In genomic region chr2:187658952-187659525, GRCh38 we compare ENCODE assay signal across 10 cellular contexts.
DNase-seq lines count a peak whose midpoint lies in the region; ATAC-seq, FAIRE-seq and TF ChIP-seq lines count a peak whose summit lies in the region.
"Had no signal": no experiment of that assay in that cellular context is flagged by ENCODE, and none has a peak within 500 bp of the region (broad histone marks: within the 10 kb centered on the region; RNA-seq: fewer than 3 reads in every experiment).

No MANE protein-coding gene starts in this region.

- H3K9me3 Mint-ChIP-seq in nephron, result peaks cover 11% of the 10 kb centered on the region
- H3K9me3 Mint-ChIP-seq: activated naive CD8-positive, alpha-beta T cell treated with anti-CD3 and anti-CD28 coated beads, Interleukin-2, amount 10 ng/mL, durations not matched to agents 7 days and 5 days had no signal

- no peaks in the 10 kb centered on the region for H3K9me3 ChIP-seq in GM12878 (replicated peaks; ENCODE audit: control insufficient read depth, insufficient read depth, low read length)

- TF ChIP-seq CTCF in GM12873 (IDR thresholded peaks at IDR 0.05; ENCODE audit: insufficient read depth, low read depth, low read length, missing control alignments), result peak; percentile 47
- peak; percentile 11 to 23 (median 17); a peak in 2 of 6 replicates for TF ChIP-seq CTCF in GM12878 (IDR thresholded peaks at IDR 0.05 in 2 of 3, conservative IDR thresholded peaks at IDR 0.05 in 1 of 3; ENCODE audit: control insufficient read depth in 2 of 3, extremely low read depth in 1 of 3, insufficient read depth in 1 of 3, low read depth in 3 of 3, low read length in 3 of 3)
- TF ChIP-seq CTCF in nephron (IDR thresholded peaks at IDR 0.05; ENCODE audit: unreplicated experiment in 3 of 3), result peak; percentile 29 to 40 (median 30)

- SMC1A ChIA-PET in GM12878 (lab: Charles Lee; ENCODE audit: uncharacterized antibody, unreplicated experiment), result no interaction called here

- H3K9ac ChIP-seq in GM12878 (ENCODE audit: control insufficient read depth, insufficient read depth, low read length), result no peak overlapping the region

- H3K79me2 ChIP-seq in GM12878 (ENCODE audit: control insufficient read depth, insufficient read depth, low read length), result no peaks in the 10 kb centered on the region

- H3K4me1 ChIP-seq in GM12878 (ENCODE audit: control insufficient read depth, insufficient read depth, low read length), result no peaks in the 10 kb centered on the region

- 0 out of 2 replicates have a peak, but pooled peaks have one; percentile 22 for TF ChIP-seq RAD21 in GM12878 (IDR thresholded peaks at IDR 0.05; ENCODE audit: insufficient read depth, low read depth, low read length)

- no peak overlapping the region for H2AFZ ChIP-seq in GM12878 (ENCODE audit: control insufficient read depth, low read depth, low read length)

- intact Hi-C loops in GM12878 (cut with micrococcal nuclease; ENCODE audit: unreplicated experiment), result no loop called here

- in situ Hi-C loops in GM12878 (cut with MboI), result no loop called here

- no peak for FAIRE-seq in GM12878 (lab: Jason Lieb, UNC)

- TF ChIP-seq POLR2A in GM12878 (IDR thresholded peaks at IDR 0.05; ENCODE audit: low read depth, low read length), result no peak

- ATAC-seq in HG03565 (IDR thresholded peaks at IDR 0.05; ENCODE audit: unreplicated experiment), result peak; percentile 53
- ATAC-seq in GM12878, result peak; percentile 64

- no peak overlapping the region for H3K4me3 Mint-ChIP-seq in nephron
- H3K4me3 Mint-ChIP-seq: activated naive CD8-positive, alpha-beta T cell treated with anti-CD3 and anti-CD28 coated beads, Interleukin-2, amount 10 ng/mL, durations not matched to agents 7 days and 5 days; naive B cell had no signal

- CTCF ChIA-PET in GM12878 (lab: Yijun Ruan, JAX), result interaction anchor here (0.7 to 0.8 kb wide), 2 partner anchors 185 to 1295 kb away, joined by 3 read pairs; no protein-coding TSS in a partner anchor

- no peak for TF ChIP-seq EP300 in GM12878 (IDR thresholded peaks at IDR 0.05; ENCODE audit: borderline replicate concordance in 1 of 2, control insufficient read depth in 1 of 2, low read depth in 2 of 2, low read length in 2 of 2)

- RAD21 ChIA-PET in GM12878 (lab: Charles Lee; ENCODE audit: unreplicated experiment), result interaction anchor here (1.6 kb wide), 1 partner anchor 78 kb away, joined by 5 read pairs; no protein-coding TSS in a partner anchor

- WGBS in GM12878 (ENCODE audit: insufficient coverage, insufficient replicate concordance, low lambda C conversion rate, missing lambda C conversion rate), result 23% methylated on average over 5 of the region's 5 CpGs

- DNase-seq in GM12878 (ENCODE audit: low read depth, low spot score), result no peak
- no peak for DNase-seq in Ammon's horn (ENCODE audit: low spot score)
- DNase-seq in NCI-H2196 treated with DMSO at 0.1 percent for 48 hours (lab: John Stamatoyannopoulos, UW; ENCODE audit: unreplicated experiment), result no peak
- no peak for DNase-seq in T-helper 1 cell
- no peak for DNase-seq in stimulated activated CD8-positive, alpha-beta memory T cell treated with anti-CD3 and anti-CD28 coated beads, Interleukin-4, amount 100 ng/mL, for 48 hours
- DNase-seq: activated naive CD8-positive, alpha-beta T cell treated with anti-CD3 and anti-CD28 coated beads, Interleukin-2, amount 10 ng/mL, durations not matched to agents 7 days and 5 days; naive B cell had no signal

- no peaks in the 10 kb centered on the region for H3K36me3 Mint-ChIP-seq in nephron (ENCODE audit: low read depth)
- H3K36me3 Mint-ChIP-seq: activated naive CD8-positive, alpha-beta T cell treated with anti-CD3 and anti-CD28 coated beads, Interleukin-2, amount 10 ng/mL, durations not matched to agents 7 days and 5 days; naive B cell had no signal

- H3K4me1 Mint-ChIP-seq in nephron, result no peaks in the 10 kb centered on the region
- H3K4me1 Mint-ChIP-seq: activated naive CD8-positive, alpha-beta T cell treated with anti-CD3 and anti-CD28 coated beads, Interleukin-2, amount 10 ng/mL, durations not matched to agents 7 days and 5 days; naive B cell had no signal

- no peak overlapping the region for H3K27ac ChIP-seq in GM12878 (ENCODE audit: control insufficient read depth, insufficient read depth)

- POLR2A ChIA-PET in GM12878 (lab: Charles Lee), result no interaction called here

- no TSS peak for BruUV-seq in GM12878 (replicated peaks; lab: Mats Ljungman, UMichigan)

- no peak overlapping the region for H3K4me3 ChIP-seq in GM12878

- no peaks in the 10 kb centered on the region for H4K20me1 ChIP-seq in GM12878 (ENCODE audit: control insufficient read depth, insufficient read depth)

- no peaks in the 10 kb centered on the region for H3K36me3 ChIP-seq in GM12878 (ENCODE audit: control insufficient read depth in 2 of 2, insufficient read depth in 2 of 2, low read length in 1 of 2)

- no peak overlapping the region for H3K4me2 ChIP-seq in GM12878 (ENCODE audit: control insufficient read depth, insufficient read depth)

- H3K27me3 ChIP-seq in GM12878 (replicated peaks in 1 of 2; ENCODE audit: control insufficient read depth in 2 of 2, insufficient read depth in 2 of 2, low read length in 1 of 2), result no peaks in the 10 kb centered on the region

- H3K27ac Mint-ChIP-seq in nephron, result no peak overlapping the region
- H3K27ac Mint-ChIP-seq: activated naive CD8-positive, alpha-beta T cell treated with anti-CD3 and anti-CD28 coated beads, Interleukin-2, amount 10 ng/mL, durations not matched to agents 7 days and 5 days; naive B cell had no signal

- H3K27me3 Mint-ChIP-seq in nephron (ENCODE audit: low read depth), result peaks cover 4% of the 10 kb centered on the region
- H3K27me3 Mint-ChIP-seq: activated naive CD8-positive, alpha-beta T cell treated with anti-CD3 and anti-CD28 coated beads, Interleukin-2, amount 10 ng/mL, durations not matched to agents 7 days and 5 days; naive B cell had no signal

TF ChIP-seq in GM12878, 131 proteins besides CTCF, POLR2A, EP300 and RAD21:
- TF ChIP-seq JUND (IDR thresholded peaks at IDR 0.05; ENCODE audit: low read depth, low read length) (no peak), MEF2A (IDR thresholded peaks at IDR 0.05; ENCODE audit: insufficient read depth, low read depth, low read length) (no peak), ZBTB40 (IDR thresholded peaks at IDR 0.05; ENCODE audit: borderline replicate concordance) (no peak), STAT1 (conservative IDR thresholded peaks at IDR 0.05) (no peak), POU2F2 (IDR thresholded peaks at IDR 0.05; ENCODE audit: borderline replicate concordance, low read depth, low read length) (no peak), CREB1 (IDR thresholded peaks at IDR 0.05; ENCODE audit: low read depth) (no peak), CBFB (IDR thresholded peaks at IDR 0.05; ENCODE audit: low read depth) (no peak), PRDM15 (CRISPR knock-in tag; IDR thresholded peaks at IDR 0.05) (no peak)
